Comparison of ENCODE assay signal across 2 cellular contexts in genomic region chr15:40040293-40040635, GRCh38.
TF ChIP-seq lines count a peak whose summit lies in the region.

No MANE protein-coding gene starts in this region.

TF ChIP-seq in IMR-90, 13 proteins besides CTCF, POLR2A, EP300 and RAD21:
- TF ChIP-seq CHD1 (IDR thresholded peaks at IDR 0.05; ENCODE audit: low read depth, low read length) (no peak), NFE2L2 (IDR thresholded peaks at IDR 0.05; ENCODE audit: low read depth, low read length) (no peak), SMC3 (IDR thresholded peaks at IDR 0.05; ENCODE audit: low read depth, low read length) (no peak), RCOR1 (IDR thresholded peaks at IDR 0.05; ENCODE audit: insufficient replicate concordance, low read length) (no peak), RFX5 (IDR thresholded peaks at IDR 0.05; ENCODE audit: low read depth, low read length) (no peak), BHLHE40 (IDR thresholded peaks at IDR 0.05; ENCODE audit: low read depth, low read length) (no peak), MXI1 (IDR thresholded peaks at IDR 0.05; ENCODE audit: borderline replicate concordance, low read depth, low read length) (no peak)
- TF ChIP-seq, protein P1, sequence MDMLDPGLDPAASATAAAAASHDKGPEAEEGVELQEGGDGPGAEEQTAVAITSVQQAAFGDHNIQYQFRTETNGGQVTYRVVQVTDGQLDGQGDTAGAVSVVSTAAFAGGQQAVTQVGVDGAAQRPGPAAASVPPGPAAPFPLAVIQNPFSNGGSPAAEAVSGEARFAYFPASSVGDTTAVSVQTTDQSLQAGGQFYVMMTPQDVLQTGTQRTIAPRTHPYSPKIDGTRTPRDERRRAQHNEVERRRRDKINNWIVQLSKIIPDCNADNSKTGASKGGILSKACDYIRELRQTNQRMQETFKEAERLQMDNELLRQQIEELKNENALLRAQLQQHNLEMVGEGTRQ (IDR thresholded peaks at IDR 0.05; ENCODE audit: low read depth, low read length): no peak
- TF ChIP-seq, protein P2, sequence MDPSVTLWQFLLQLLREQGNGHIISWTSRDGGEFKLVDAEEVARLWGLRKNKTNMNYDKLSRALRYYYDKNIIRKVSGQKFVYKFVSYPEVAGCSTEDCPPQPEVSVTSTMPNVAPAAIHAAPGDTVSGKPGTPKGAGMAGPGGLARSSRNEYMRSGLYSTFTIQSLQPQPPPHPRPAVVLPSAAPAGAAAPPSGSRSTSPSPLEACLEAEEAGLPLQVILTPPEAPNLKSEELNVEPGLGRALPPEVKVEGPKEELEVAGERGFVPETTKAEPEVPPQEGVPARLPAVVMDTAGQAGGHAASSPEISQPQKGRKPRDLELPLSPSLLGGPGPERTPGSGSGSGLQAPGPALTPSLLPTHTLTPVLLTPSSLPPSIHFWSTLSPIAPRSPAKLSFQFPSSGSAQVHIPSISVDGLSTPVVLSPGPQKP (IDR thresholded peaks at IDR 0.05; ENCODE audit: borderline replicate concordance, low read depth, low read length): no peak

TF ChIP-seq in K562, 482 proteins besides CTCF, POLR2A, EP300 and RAD21:
- TF ChIP-seq HMBOX1 (IDR thresholded peaks at IDR 0.05): 0 out of 2 replicates have a peak, but pooled peaks have one; percentile 9
- TF ChIP-seq NONO (IDR thresholded peaks at IDR 0.05; ENCODE audit: low read depth in 2 of 2, low read length in 1 of 2): no peak
- no peak for TF ChIP-seq E2F3 (CRISPR knock-in tag; IDR thresholded peaks at IDR 0.05)
- TF ChIP-seq GTF2B (IDR thresholded peaks at IDR 0.05; ENCODE audit: extremely low read depth, insufficient read length): no peak
- TF ChIP-seq, protein P3, sequence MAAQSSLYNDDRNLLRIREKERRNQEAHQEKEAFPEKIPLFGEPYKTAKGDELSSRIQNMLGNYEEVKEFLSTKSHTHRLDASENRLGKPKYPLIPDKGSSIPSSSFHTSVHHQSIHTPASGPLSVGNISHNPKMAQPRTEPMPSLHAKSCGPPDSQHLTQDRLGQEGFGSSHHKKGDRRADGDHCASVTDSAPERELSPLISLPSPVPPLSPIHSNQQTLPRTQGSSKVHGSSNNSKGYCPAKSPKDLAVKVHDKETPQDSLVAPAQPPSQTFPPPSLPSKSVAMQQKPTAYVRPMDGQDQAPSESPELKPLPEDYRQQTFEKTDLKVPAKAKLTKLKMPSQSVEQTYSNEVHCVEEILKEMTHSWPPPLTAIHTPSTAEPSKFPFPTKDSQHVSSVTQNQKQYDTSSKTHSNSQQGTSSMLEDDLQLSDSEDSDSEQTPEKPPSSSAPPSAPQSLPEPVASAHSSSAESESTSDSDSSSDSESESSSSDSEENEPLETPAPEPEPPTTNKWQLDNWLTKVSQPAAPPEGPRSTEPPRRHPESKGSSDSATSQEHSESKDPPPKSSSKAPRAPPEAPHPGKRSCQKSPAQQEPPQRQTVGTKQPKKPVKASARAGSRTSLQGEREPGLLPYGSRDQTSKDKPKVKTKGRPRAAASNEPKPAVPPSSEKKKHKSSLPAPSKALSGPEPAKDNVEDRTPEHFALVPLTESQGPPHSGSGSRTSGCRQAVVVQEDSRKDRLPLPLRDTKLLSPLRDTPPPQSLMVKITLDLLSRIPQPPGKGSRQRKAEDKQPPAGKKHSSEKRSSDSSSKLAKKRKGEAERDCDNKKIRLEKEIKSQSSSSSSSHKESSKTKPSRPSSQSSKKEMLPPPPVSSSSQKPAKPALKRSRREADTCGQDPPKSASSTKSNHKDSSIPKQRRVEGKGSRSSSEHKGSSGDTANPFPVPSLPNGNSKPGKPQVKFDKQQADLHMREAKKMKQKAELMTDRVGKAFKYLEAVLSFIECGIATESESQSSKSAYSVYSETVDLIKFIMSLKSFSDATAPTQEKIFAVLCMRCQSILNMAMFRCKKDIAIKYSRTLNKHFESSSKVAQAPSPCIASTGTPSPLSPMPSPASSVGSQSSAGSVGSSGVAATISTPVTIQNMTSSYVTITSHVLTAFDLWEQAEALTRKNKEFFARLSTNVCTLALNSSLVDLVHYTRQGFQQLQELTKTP (IDR thresholded peaks at IDR 0.05; ENCODE audit: low read depth in 1 of 2, partially characterized antibody in 2 of 2): peak in 1 of 2 experiments; percentile 74
- TF ChIP-seq MCM5 (IDR thresholded peaks at IDR 0.05; ENCODE audit: low read depth): no peak
- no peak for TF ChIP-seq ZNF589 (CRISPR knock-in tag; IDR thresholded peaks at IDR 0.05; ENCODE audit: low read depth)
TF ChIP-seq in K562: peak in this region for 2.
